In genomic region chr17:48569676-48570324, GRCh38 we compare ENCODE assay signal across 22 cellular contexts. TPM values are rescaled to one million over a fixed set of nuclear protein-coding genes. Genes with fewer than 3 reads are reported as not detected.
DNase-seq lines count a peak whose midpoint lies in the region; ATAC-seq and TF ChIP-seq lines count a peak whose summit lies in the region.
"Had no signal": no experiment of that assay in that cellular context is flagged by ENCODE, and none has a peak within 500 bp of the region (broad histone marks: within the 10 kb centered on the region; RNA-seq: fewer than 3 reads in every experiment).

No MANE protein-coding gene starts in this region.

- H3K23ac ChIP-seq in IMR-90 (ENCODE audit: low read depth, low read length) (peak overlapping the region; percentile 100), mesenchymal stem cell (ENCODE audit: low read length in 2 of 2) (peak overlapping the region in 1 of 2 experiments; percentile 20)

- WGBS in IMR-90 (ENCODE audit: extremely low coverage in 2 of 2, insufficient read length in 1 of 2), 2 experiments = 0% methylated on average over 1 of the region's 6 CpGs; no CpG with 5 or more reads in 1 of the 2 experiments
- WGBS in mesenchymal stem cell = 10% methylated on average over 2 of the region's 6 CpGs

- TF ChIP-seq CTCF in IMR-90 (conservative IDR thresholded peaks at IDR 0.05; ENCODE audit: low read depth, low read length) (peak; percentile 24; the same call in 1 of the 2 replicates), colonic mucosa (IDR thresholded peaks at IDR 0.05) (no peak), thoracic aorta (IDR thresholded peaks at IDR 0.05) (no peak), osteocyte (IDR thresholded peaks at IDR 0.05) (no peak)

- H3K18ac ChIP-seq in IMR-90 (ENCODE audit: low read depth, low read length) = peak overlapping the region; percentile 73
- H3K18ac ChIP-seq in mesenchymal stem cell (ENCODE audit: low read depth in 1 of 2, low read length in 2 of 2) = peak overlapping the region; percentile 80 to 98

- H2BK12ac ChIP-seq in mesenchymal stem cell (ENCODE audit: low read length in 2 of 2) = no peak overlapping the region

- H2BK120ac ChIP-seq in IMR-90 (ENCODE audit: low read depth, low read length) = peak overlapping the region; percentile 78
- H2BK120ac ChIP-seq in mesenchymal stem cell (ENCODE audit: low read depth, low read length) = peak overlapping the region; percentile 71

- H3K36me3 Mint-ChIP-seq in osteocyte (ENCODE audit: unreplicated experiment) = no peaks in the 10 kb centered on the region

- H3K27ac Mint-ChIP-seq in osteocyte (ENCODE audit: unreplicated experiment) = no peak overlapping the region

- H3K9ac ChIP-seq in IMR-90 (ENCODE audit: low read depth, low read length) (peak overlapping the region; percentile 96), colonic mucosa (ENCODE audit: low read depth in 2 of 2, low read length in 2 of 2) (peak overlapping the region in 1 of 2 donors; percentile 28), mesenchymal stem cell (ENCODE audit: low read length) (peak overlapping the region; percentile 95)

- intact Hi-C loops in IMR-90 (cut with micrococcal nuclease) (loop anchor here (2.0 kb wide), 1 partner anchor 23 kb away; the partner anchor contains the start of gene HOXB5), colonic mucosa (cut with DNase I) (no loop called here)

- ATAC-seq in IMR-90 (ENCODE audit: low read depth) (no peak), thoracic aorta (ENCODE audit: insufficient number of reproducible peaks, low FRiP score, low read depth) (no peak), GM18519 (IDR thresholded peaks at IDR 0.05; ENCODE audit: low FRiP score, unreplicated experiment) (no peak)

- peak overlapping the region; percentile 96 for H3K56ac ChIP-seq in IMR-90 (ENCODE audit: extremely low read depth, insufficient read depth, low read length)

- H4K20me1 ChIP-seq in IMR-90 (ENCODE audit: insufficient read depth, low read length) = peaks cover 17% of the 10 kb centered on the region

- H2BK15ac ChIP-seq in IMR-90 (ENCODE audit: low read depth, low read length) (peak overlapping the region; percentile 74; the same call in 2 of the 3 replicates), mesenchymal stem cell (ENCODE audit: low read depth, poor library complexity, severe bottlenecking) (peak overlapping the region; percentile 94)

- H4K5ac ChIP-seq in IMR-90 (ENCODE audit: low read depth, low read length) = peak overlapping the region; percentile 79

- H4K8ac ChIP-seq in IMR-90 (ENCODE audit: low read depth in 2 of 2, low read length in 2 of 2) (peak overlapping the region; percentile 77 to 97), mesenchymal stem cell (ENCODE audit: low read length) (no peak overlapping the region)

- H3K36me3 ChIP-seq in IMR-90 (ENCODE audit: control insufficient read depth, insufficient read depth, low read length) = peaks cover 53% of the 10 kb centered on the region
- H3K36me3 ChIP-seq in colonic mucosa = no peaks in the 10 kb centered on the region
- H3K36me3 ChIP-seq in mesenchymal stem cell (ENCODE audit: control insufficient read depth in 1 of 2, insufficient read depth in 2 of 2, low read depth in 1 of 2, low read length in 2 of 2) = peaks cover 9 to 15% of the 10 kb centered on the region in 2 experiments
- no peaks in the 10 kb centered on the region for H3K36me3 ChIP-seq in thoracic aorta
- H3K36me3 ChIP-seq: left ventricle myocardium inferior had no signal

- H3K79me1 ChIP-seq in IMR-90 (ENCODE audit: low read depth in 1 of 2, low read length in 2 of 2) (peaks cover 0 to 13% of the 10 kb centered on the region in 2 experiments; a peak in 1 of 4 replicates), mesenchymal stem cell (replicated peaks; ENCODE audit: low read length, poor library complexity, severe bottlenecking) (peaks cover 4% of the 10 kb centered on the region)

- peaks cover 20% of the 10 kb centered on the region for H3K9me1 ChIP-seq in IMR-90 (ENCODE audit: insufficient read depth, low read length)

- H3K9me3 ChIP-seq in IMR-90 (ENCODE audit: control insufficient read depth, insufficient read depth, low read length) = no peaks in the 10 kb centered on the region
- H3K9me3 ChIP-seq in colonic mucosa = no peaks in the 10 kb centered on the region
- no peaks in the 10 kb centered on the region for H3K9me3 ChIP-seq in mesenchymal stem cell (ENCODE audit: control insufficient read depth, low read length)
- no peaks in the 10 kb centered on the region for H3K9me3 ChIP-seq in thoracic aorta
- H3K9me3 ChIP-seq: left ventricle myocardium inferior had no signal

- 0 out of 2 replicates have a peak, but pooled peaks have one; percentile 24 for TF ChIP-seq RAD21 in IMR-90 (IDR thresholded peaks at IDR 0.05; ENCODE audit: low read length)

- peak; percentile 55 for DNase-seq in IMR-90
- DNase-seq in colonic mucosa = no peak
- DNase-seq in mesenchymal stem cell = peak; percentile 76
- DNase-seq in thoracic aorta (ENCODE audit: low spot score) = no peak
- DNase-seq in superior temporal gyrus (ENCODE audit: extremely low spot score) = no peak
- DNase-seq in stimulated activated CD8-positive, alpha-beta memory T cell treated with anti-CD3 and anti-CD28 coated beads, Interleukin-4, amount 100 ng/mL, for 48 hours = no peak
- no peak for DNase-seq in osteocyte (ENCODE audit: extremely low spot score, unreplicated experiment)
- DNase-seq: activated CD4-positive, CD25-positive, alpha-beta regulatory T cell treated with anti-CD3 and anti-CD28 coated beads, Interleukin-2, amount 50 U/mL, for 72 hours; activated naive CD4-positive, alpha-beta T cell treated with Interleukin-2 at 50 U/mL for 16 hours; caudate nucleus; DMS79 treated with DMSO at 0.1 percent for 48 hours; hippocampal formation; Karpas-422; left ventricle myocardium inferior; NCI-H1694; NCI-H526; RPMI8226; stimulated activated naive CD4-positive, alpha-beta T cell treated with Interleukin-2 at 50 U/mL for 16 hours; T-helper 1 cell had no signal

- H3K4me1 Mint-ChIP-seq in osteocyte (ENCODE audit: unreplicated experiment) = no peaks in the 10 kb centered on the region

- peak overlapping the region; percentile 94 for H2AK9ac ChIP-seq in IMR-90 (replicated peaks; ENCODE audit: low read depth, low read length, poor library complexity)

- peak overlapping the region; percentile 78 for H2AK5ac ChIP-seq in IMR-90 (ENCODE audit: low read depth, low read length)
- H2AK5ac ChIP-seq in mesenchymal stem cell (ENCODE audit: low read length, severe bottlenecking) = peak overlapping the region; percentile 59

- H3K14ac ChIP-seq in IMR-90 (replicated peaks; ENCODE audit: low read depth, low read length) (peak overlapping the region; percentile 98), mesenchymal stem cell (ENCODE audit: low read length in 2 of 2) (no peak overlapping the region)

- POLR2A ChIA-PET in IMR-90 (lab: Charles Lee; ENCODE audit: unreplicated experiment) = interaction anchor here (0.5 to 1.3 kb wide), 5 partner anchors 13 to 23 kb away, joined by 3 to 6 read pairs (median 4); no protein-coding TSS in a partner anchor

- peak overlapping the region; percentile 45 for H3K4me3 ChIP-seq in IMR-90 (ENCODE audit: insufficient read depth, low read depth, low read length)
- H3K4me3 ChIP-seq in colonic mucosa = no peak overlapping the region
- peak overlapping the region in 1 of 2 experiments; percentile 76 for H3K4me3 ChIP-seq in mesenchymal stem cell (ENCODE audit: insufficient read depth in 1 of 2, low read depth in 1 of 2, low read length in 2 of 2)
- H3K4me3 ChIP-seq in thoracic aorta = peak overlapping the region; percentile 64

- in situ Hi-C loops in IMR-90 (cut with MboI; ENCODE audit: low sequenced_read_pairs) = no loop called here

- H2BK20ac ChIP-seq in IMR-90 (ENCODE audit: low read depth, low read length) = peak overlapping the region; percentile 84

- peak overlapping the region; percentile 97 for H3K4ac ChIP-seq in IMR-90 (ENCODE audit: low read depth, low read length)
- H3K4ac ChIP-seq in mesenchymal stem cell (ENCODE audit: low read depth in 1 of 2, low read length in 2 of 2) = peak overlapping the region; percentile 35 to 37

- TF ChIP-seq POLR2A in IMR-90 (IDR thresholded peaks at IDR 0.05; ENCODE audit: low read depth, low read length) = no peak

- peaks cover 43% of the 10 kb centered on the region for H3K27me3 Mint-ChIP-seq in osteocyte (ENCODE audit: unreplicated experiment)

- H3K4me2 ChIP-seq in IMR-90 (ENCODE audit: low read depth, low read length) = peak overlapping the region; percentile 83
- peak overlapping the region; percentile 51 for H3K4me2 ChIP-seq in mesenchymal stem cell (ENCODE audit: low read length, poor library complexity, severe bottlenecking)

- H3K27me3 ChIP-seq in IMR-90 (ENCODE audit: control insufficient read depth, insufficient read depth, low read length) (no peaks in the 10 kb centered on the region), colonic mucosa (no peaks in the 10 kb centered on the region), mesenchymal stem cell (ENCODE audit: control insufficient read depth in 1 of 2, insufficient read depth in 1 of 2, low read length in 2 of 2) (peaks cover 0 to 4% of the 10 kb centered on the region in 2 experiments), thoracic aorta (replicated peaks; ENCODE audit: insufficient read depth) (no peaks in the 10 kb centered on the region)

- CTCF ChIA-PET in IMR-90 (lab: Yijun Ruan, JAX) = interaction anchor here (0.6 to 0.7 kb wide), 2 partner anchors 28 to 83 kb away, joined by 3 read pairs; no protein-coding TSS in a partner anchor

- dilution Hi-C loops in IMR-90 (cut with HindIII; ENCODE audit: low sequenced_read_pairs, unreplicated experiment) = no loop called here

- BruUV-seq in IMR-90 (replicated peaks; lab: Mats Ljungman, UMichigan) = no TSS peak

- H3K4me3 Mint-ChIP-seq in osteocyte (ENCODE audit: unreplicated experiment) = no peak overlapping the region

- peak overlapping the region; percentile 95 for H4K91ac ChIP-seq in IMR-90 (ENCODE audit: insufficient read depth, low read depth, low read length)
- no peak overlapping the region for H4K91ac ChIP-seq in mesenchymal stem cell (ENCODE audit: low read length)

- peaks cover 51% of the 10 kb centered on the region for H3K4me1 ChIP-seq in IMR-90 (ENCODE audit: control insufficient read depth, insufficient read depth, low read length)
- H3K4me1 ChIP-seq in colonic mucosa = peaks cover 21% of the 10 kb centered on the region
- peaks cover 32% of the 10 kb centered on the region for H3K4me1 ChIP-seq in mesenchymal stem cell (ENCODE audit: control insufficient read depth, insufficient read depth, low read depth, low read length)
- H3K4me1 ChIP-seq in thoracic aorta (ENCODE audit: control insufficient read depth in 1 of 2, low read depth in 2 of 2) = peaks cover 37 to 98% of the 10 kb centered on the region in 2 donors

- peak overlapping the region; percentile 99 for H2BK5ac ChIP-seq in IMR-90 (ENCODE audit: low read depth, low read length, poor library complexity, severe bottlenecking)
- no peak overlapping the region for H2BK5ac ChIP-seq in mesenchymal stem cell (ENCODE audit: low read depth, low read length, poor library complexity, severe bottlenecking)

- peak overlapping the region; percentile 99 for H3K27ac ChIP-seq in IMR-90 (ENCODE audit: insufficient read depth, low read length)
- peak overlapping the region; percentile 70 for H3K27ac ChIP-seq in colonic mucosa
- peak overlapping the region; percentile 27 for H3K27ac ChIP-seq in mesenchymal stem cell (ENCODE audit: low read length, poor library complexity, severe bottlenecking)
- H3K27ac ChIP-seq in thoracic aorta = peak overlapping the region; percentile 84 to 97

- no peaks in the 10 kb centered on the region for H3K9me3 Mint-ChIP-seq in osteocyte (ENCODE audit: unreplicated experiment)

- H2AFZ ChIP-seq in IMR-90 (replicated peaks; ENCODE audit: low read length, poor library complexity) = peak overlapping the region; percentile 5
- no peak overlapping the region for H2AFZ ChIP-seq in mesenchymal stem cell (ENCODE audit: low read depth, low read length)

RNA-seq across cellular contexts. Expression of gene HOXB4, which starts 8.3 kb away (rescaled TPM):
- 1.9 and 2.0 TPM in 2 replicates for total RNA-seq in IMR-90 (2012; rRNA removed)
- polyA plus RNA-seq in IMR-90 (2012; rRNA removed) = 7.8 and 8.5 TPM in 2 replicates
- polyA plus RNA-seq in IMR-90 (2012; cell fraction: cytosol; rRNA removed) = 2.2 and 4.1 TPM in 2 replicates
- 17.8 and 38.5 TPM in 2 replicates for polyA plus RNA-seq in IMR-90 (2012; cell fraction: nucleus; rRNA removed; ENCODE audit: low replicate concordance)
- 1 to 10 TPM; 2.5 to 4.7 TPM for total RNA-seq in colonic mucosa
- polyA plus RNA-seq in mesenchymal stem cell (2013, experiment 1 of 2) = 5.9 TPM
- polyA plus RNA-seq in mesenchymal stem cell (2013, experiment 2 of 2) = 5.9 TPM
- 10 to 100 TPM in 1 of 2 donors, 1 to 10 TPM in 1; 6.2 to 11.5 TPM for total RNA-seq in thoracic aorta
- not detected in 2 replicates for total RNA-seq in osteocyte
- polyA plus RNA-seq: BJ had no signal

RNA-seq across cellular contexts. Expression of gene HOXB3, which starts 20.2 kb away (rescaled TPM):
- total RNA-seq in IMR-90 (2012; rRNA removed) = 6.3 and 8.6 TPM in 2 replicates
- polyA plus RNA-seq in IMR-90 (2012; rRNA removed) = 59.6 and 76.4 TPM in 2 replicates
- 31.9 and 71.7 TPM in 2 replicates for polyA plus RNA-seq in IMR-90 (2012; cell fraction: cytosol; rRNA removed)
- polyA plus RNA-seq in IMR-90 (2012; cell fraction: nucleus; rRNA removed; ENCODE audit: low replicate concordance) = 383 and 595 TPM in 2 replicates
- total RNA-seq in colonic mucosa = 10 to 100 TPM; 17.4 to 31.8 TPM
- polyA plus RNA-seq in mesenchymal stem cell (2013, experiment 1 of 2) = 39.4 TPM
- polyA plus RNA-seq in mesenchymal stem cell (2013, experiment 2 of 2) = 35.7 TPM
- 10 to 100 TPM; 26.8 to 33.3 TPM for total RNA-seq in thoracic aorta
- 0.46 TPM in 1 of 2 replicates, not detected in the other for total RNA-seq in osteocyte
- polyA plus RNA-seq: BJ had no signal

RNA-seq across cellular contexts. Expression of gene HOXB5, which starts 23.8 kb away (rescaled TPM):
- total RNA-seq in IMR-90 (2012; rRNA removed) = 0.54 and 0.56 TPM in 2 replicates
- 18.0 and 18.1 TPM in 2 replicates for polyA plus RNA-seq in IMR-90 (2012; rRNA removed)
- 19.7 and 32.7 TPM in 2 replicates for polyA plus RNA-seq in IMR-90 (2012; cell fraction: cytosol; rRNA removed)
- 13.4 and 16.5 TPM in 2 replicates for polyA plus RNA-seq in IMR-90 (2012; cell fraction: nucleus; rRNA removed; ENCODE audit: low replicate concordance)
- total RNA-seq in colonic mucosa = 10 to 100 TPM; 11.0 to 22.7 TPM
- polyA plus RNA-seq in mesenchymal stem cell (2013, experiment 1 of 2) = 15.0 TPM
- 14.1 TPM for polyA plus RNA-seq in mesenchymal stem cell (2013, experiment 2 of 2)
- 1 to 10 TPM in 1 of 2 donors, under 1 TPM in 1; 0.56 to 3.8 TPM for total RNA-seq in thoracic aorta
- total RNA-seq in osteocyte = not detected in 2 replicates
- total RNA-seq: left ventricle myocardium inferior, skeletal muscle tissue had no signal
- polyA plus RNA-seq: BJ had no signal

RNA-seq across cellular contexts. Expression of gene HOXB2, which starts 24.9 kb away (rescaled TPM):
- 2.7 and 3.1 TPM in 2 replicates for total RNA-seq in IMR-90 (2012; rRNA removed)
- 29.9 and 33.8 TPM in 2 replicates for polyA plus RNA-seq in IMR-90 (2012; rRNA removed)
- 31.5 and 50.7 TPM in 2 replicates for polyA plus RNA-seq in IMR-90 (2012; cell fraction: cytosol; rRNA removed)
- 69.3 and 123 TPM in 2 replicates for polyA plus RNA-seq in IMR-90 (2012; cell fraction: nucleus; rRNA removed; ENCODE audit: low replicate concordance)
- 1 to 10 TPM; 2.6 to 6.4 TPM for total RNA-seq in colonic mucosa
- polyA plus RNA-seq in mesenchymal stem cell (2013, experiment 1 of 2) = 51.3 TPM
- 53.0 TPM for polyA plus RNA-seq in mesenchymal stem cell (2013, experiment 2 of 2)
- total RNA-seq in thoracic aorta = 10 to 100 TPM; 53.3 to 73.0 TPM
- not detected in 2 replicates for total RNA-seq in osteocyte

RNA-seq across cellular contexts. Expression of gene HOXB6, which starts 35.0 kb away (rescaled TPM):
- 11.1 and 11.9 TPM in 2 replicates for total RNA-seq in IMR-90 (2012; rRNA removed)
- 42.2 and 48.1 TPM in 2 replicates for polyA plus RNA-seq in IMR-90 (2012; rRNA removed)
- polyA plus RNA-seq in IMR-90 (2012; cell fraction: cytosol; rRNA removed) = 66.4 and 75.0 TPM in 2 replicates
- polyA plus RNA-seq in IMR-90 (2012; cell fraction: nucleus; rRNA removed; ENCODE audit: low replicate concordance) = 27.7 and 38.2 TPM in 2 replicates
- 10 to 100 TPM; 30.0 to 71.0 TPM for total RNA-seq in colonic mucosa
- 37.1 TPM for polyA plus RNA-seq in mesenchymal stem cell (2013, experiment 1 of 2)
- polyA plus RNA-seq in mesenchymal stem cell (2013, experiment 2 of 2) = 35.9 TPM
- total RNA-seq in thoracic aorta = 1 to 10 TPM; 4.2 to 9.9 TPM
- not detected in 2 replicates for total RNA-seq in osteocyte
- total RNA-seq: skeletal muscle tissue had no signal
- polyA plus RNA-seq: BJ had no signal

Comparison
In these comparisons a context has a peak if more than half of its experiments do, and no peak if none do; other contexts are left out.
1. DNase-seq: peak in IMR-90 (single experiment) and mesenchymal stem cell (single experiment); none in colonic mucosa (single experiment), thoracic aorta (single experiment), superior temporal gyrus (single experiment), stimulated activated CD8-positive, alpha-beta memory T cell treated with anti-CD3 and anti-CD28 coated beads, Interleukin-4, amount 100 ng/mL, for 48 hours (single experiment) and osteocyte (single experiment).
2. H3K27ac ChIP-seq: peak in every context shown above with its lines; median percentile 99 in IMR-90; 90 in thoracic aorta; 70 in colonic mucosa; 27 in mesenchymal stem cell.